2 cellular contexts compared by ENCODE assay signal in genomic region chr17:65158622-65159021, GRCh38.
TF ChIP-seq lines count a peak whose summit lies in the region.

No MANE protein-coding gene starts in this region.

TF ChIP-seq in SK-N-SH, 30 proteins besides CTCF, POLR2A, EP300 and RAD21 (continued from another document):
- TF ChIP-seq ZBTB33 (IDR thresholded peaks at IDR 0.05; ENCODE audit: borderline replicate concordance, low read depth) (no peak), USF1 (IDR thresholded peaks at IDR 0.05; ENCODE audit: borderline replicate concordance, low read depth) (no peak), USF2 (IDR thresholded peaks at IDR 0.05; ENCODE audit: borderline replicate concordance, low read depth, low read length) (no peak), RCOR1 (IDR thresholded peaks at IDR 0.05; ENCODE audit: low read length) (peak; percentile 96), TEAD4 (IDR thresholded peaks at IDR 0.05; ENCODE audit: borderline replicate concordance, insufficient read depth) (no peak), GATA2 (CRISPR knock-in tag; IDR thresholded peaks at IDR 0.05) (peak; percentile 85), CHD2 (IDR thresholded peaks at IDR 0.05; ENCODE audit: low read length, partially characterized antibody) (peak; percentile 68), MAX (IDR thresholded peaks at IDR 0.05; ENCODE audit: low read depth) (no peak)
TF ChIP-seq in SK-N-SH: peak in this region for 3.

TF ChIP-seq in SK-N-SH treated with all-trans-retinoic acid at 6 μM for 48 hours, 23 proteins besides CTCF, POLR2A, EP300 and RAD21 (continued from another document):
- TF ChIP-seq ISL1 (CRISPR knock-in tag; IDR thresholded peaks at IDR 0.05) (no peak), ZFP30 (CRISPR knock-in tag; IDR thresholded peaks at IDR 0.05) (no peak), OSR1 (CRISPR knock-in tag; IDR thresholded peaks at IDR 0.05) (no peak), ZNF565 (CRISPR knock-in tag; conservative IDR thresholded peaks at IDR 0.05; ENCODE audit: low read depth) (no peak), CSRNP3 (CRISPR knock-in tag; IDR thresholded peaks at IDR 0.05) (no peak)
